25 cellular contexts compared by ENCODE assay signal in the genomic region with DNA sequence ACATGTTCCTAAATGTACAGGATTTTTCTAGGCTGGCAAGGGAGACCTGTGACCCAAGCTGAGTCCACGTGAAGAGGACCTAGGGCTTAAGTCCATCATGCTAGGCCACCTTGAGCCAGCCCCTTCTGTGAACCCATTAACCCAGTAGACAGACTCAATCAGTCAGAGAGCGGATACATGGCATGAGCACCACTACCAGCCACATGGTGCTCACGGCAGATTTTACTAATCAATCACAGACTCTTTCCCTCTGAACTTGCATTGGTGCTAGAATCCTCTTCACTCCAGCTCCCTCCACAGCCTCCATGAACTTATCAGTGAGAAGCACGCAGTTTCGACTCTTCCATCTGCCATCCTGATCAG. TPM values are rescaled to one million over a fixed set of nuclear protein-coding genes. Genes with fewer than 3 reads are reported as not detected.
DNase-seq lines count a peak whose midpoint lies in the region; ATAC-seq, FAIRE-seq and TF ChIP-seq lines count a peak whose summit lies in the region.
"Had no signal": no experiment of that assay in that cellular context is flagged by ENCODE, and none has a peak within 500 bp of the region (broad histone marks: within the 10 kb centered on the region; RNA-seq: fewer than 3 reads in every experiment).

No MANE protein-coding gene starts in this region.

- H3K27ac Mint-ChIP-seq in Calu3 (ENCODE audit: unreplicated experiment) = peak overlapping the region; percentile 16
- H3K27ac Mint-ChIP-seq in natural killer cell = peak overlapping the region in 1 of 2 donors; percentile 66
- no peak overlapping the region for H3K27ac Mint-ChIP-seq in T-helper 17 cell
- H3K27ac Mint-ChIP-seq in chondrocyte (ENCODE audit: unreplicated experiment) = no peak overlapping the region

- ATAC-seq in K562 (peak; percentile 32), natural killer cell (no peak), T-helper 17 cell (no peak)
- ATAC-seq: pancreas had no signal

- H3K4me3 Mint-ChIP-seq in Calu3 (ENCODE audit: low read depth, unreplicated experiment) = no peak overlapping the region
- H3K4me3 Mint-ChIP-seq in natural killer cell = peak overlapping the region; percentile 4
- H3K4me3 Mint-ChIP-seq in T-helper 17 cell = no peak overlapping the region
- H3K4me3 Mint-ChIP-seq in chondrocyte (ENCODE audit: unreplicated experiment) = no peak overlapping the region
- H3K4me3 Mint-ChIP-seq: CD4-positive, alpha-beta memory T cell; memory B cell had no signal

- peak; percentile 35 for FAIRE-seq in K562 (lab: Jason Lieb, UNC)
- FAIRE-seq: GM19239, pancreas had no signal

- H4K20me1 ChIP-seq in K562 (replicated peaks; ENCODE audit: control insufficient read depth, insufficient read depth, low read length) = peaks cover 8% of the 10 kb centered on the region

- POLR2A ChIA-PET in K562 (lab: Yijun Ruan, JAX) = interaction anchor here (1.6 kb wide), 1 partner anchor 9 kb away, joined by 9 read pairs; a partner anchor contains a TSS

- H3K27me3 ChIP-seq in K562 (ENCODE audit: control insufficient read depth in 2 of 2, insufficient read depth in 2 of 2, low read length in 2 of 2) = peaks cover 5 to 6% of the 10 kb centered on the region in 2 experiments; a peak in 2 of 5 replicates
- H3K27me3 ChIP-seq: pancreas, right atrium auricular region, vagina had no signal

- no peak for TF ChIP-seq POLR2A in K562 (conservative IDR thresholded peaks at IDR 0.05)

- in situ Hi-C loops in K562 (cut with MboI) = no loop called here

- CTCF ChIA-PET in Calu3 (lab: Charles Lee) = no interaction called here
- CTCF ChIA-PET in K562 (lab: Yijun Ruan, JAX; ENCODE audit: low intra/inter-chr PET ratio) = no interaction called here

- TF ChIP-seq CTCF in Calu3 (IDR thresholded peaks at IDR 0.05; ENCODE audit: unreplicated experiment) (no peak), K562 (IDR thresholded peaks at IDR 0.05 in 2 of 3, conservative IDR thresholded peaks at IDR 0.05 in 1 of 3; ENCODE audit: insufficient read depth in 2 of 3, low read depth in 1 of 3, low read length in 3 of 3) (no peak), natural killer cell (IDR thresholded peaks at IDR 0.05) (no peak), chondrocyte (IDR thresholded peaks at IDR 0.05) (no peak)

- H3K4me1 Mint-ChIP-seq in Calu3 (ENCODE audit: low read depth, unreplicated experiment) = peaks cover 39% of the 10 kb centered on the region
- H3K4me1 Mint-ChIP-seq in natural killer cell = peaks cover 22 to 30% of the 10 kb centered on the region in 2 donors
- H3K4me1 Mint-ChIP-seq in T-helper 17 cell = peaks cover 7% of the 10 kb centered on the region
- H3K4me1 Mint-ChIP-seq in chondrocyte (ENCODE audit: low read depth) = peaks cover 5% of the 10 kb centered on the region

- BruUV-seq in Calu3 (replicated peaks; lab: Mats Ljungman, UMichigan) = no TSS peak
- BruUV-seq in K562 (replicated peaks; lab: Mats Ljungman, UMichigan) = no TSS peak

- DNase-seq in AG08395 (ENCODE audit: low spot score) (peak; percentile 12), Calu3 (no peak), K562 (ENCODE audit: extremely low read depth in 1 of 4, low spot score in 3 of 4) (peak in 1 of 4 experiments; percentile 23), natural killer cell (no peak), midbrain (lab: John Stamatoyannopoulos, UW) (no peak), T-helper 17 cell (no peak), chondrocyte (ENCODE audit: low spot score) (no peak), GM19238 (ENCODE audit: insufficient read length, low spot score) (no peak)
- DNase-seq: amniotic stem cell; CD4-positive, alpha-beta memory T cell; cortex of kidney; DMS53; GOT3; head of caudate nucleus; Karpas-422; NCI-H1694 treated with DMSO at 0.1 percent for 48 hours; NCI-H526 treated with DMSO at 0.1 percent for 48 hours; pancreas; T-helper 9 cell had no signal

- no peaks in the 10 kb centered on the region for H3K9me1 ChIP-seq in K562 (ENCODE audit: control insufficient read depth, insufficient read depth, low read length)

- H3K36me3 ChIP-seq in K562 (ENCODE audit: control insufficient read depth, insufficient read depth, low read length) = peaks cover 17% of the 10 kb centered on the region; the same call in 1 of the 3 replicates

- H3K9me3 Mint-ChIP-seq in Calu3 (ENCODE audit: low read depth, unreplicated experiment) (no peaks in the 10 kb centered on the region), natural killer cell (no peaks in the 10 kb centered on the region), chondrocyte (ENCODE audit: low read depth) (no peaks in the 10 kb centered on the region)
- H3K9me3 Mint-ChIP-seq: CD4-positive, alpha-beta memory T cell; memory B cell; naive thymus-derived CD4-positive, alpha-beta T cell had no signal

- peaks cover 8 to 18% of the 10 kb centered on the region in 2 experiments; a peak in 3 of 5 replicates for H3K4me1 ChIP-seq in K562 (replicated peaks in 1 of 2; ENCODE audit: control insufficient read depth in 2 of 2, insufficient read depth in 2 of 2, low read length in 2 of 2)
- H3K4me1 ChIP-seq: vagina had no signal

- intact Hi-C loops in Calu3 (cut with micrococcal nuclease; ENCODE audit: unreplicated experiment) = no loop called here
- intact Hi-C loops in K562 (cut with micrococcal nuclease) = no loop called here
- intact Hi-C loops in natural killer cell (cut with micrococcal nuclease) = no loop called here

- H2AFZ ChIP-seq in K562 (ENCODE audit: low read depth, low read length) = no peak overlapping the region

- no peak overlapping the region for H3K4me2 ChIP-seq in K562 (ENCODE audit: insufficient read depth, low read length)

- H3K27ac ChIP-seq in K562 (ENCODE audit: extremely low read depth, low read depth, low read length) = no peak overlapping the region
- H3K27ac ChIP-seq: pancreas, right atrium auricular region, SK-N-MC, vagina had no signal

- H3K4me3 ChIP-seq in K562 = no peak overlapping the region
- H3K4me3 ChIP-seq: pancreas, right atrium auricular region, SK-N-MC, vagina had no signal

- TF ChIP-seq EP300 in K562 (IDR thresholded peaks at IDR 0.05; ENCODE audit: low read length) = no peak

- H3K79me2 ChIP-seq in K562 (ENCODE audit: control insufficient read depth, insufficient read depth, low read length) = no peaks in the 10 kb centered on the region

- 4% methylated on average over 5 of the region's 5 CpGs for WGBS in K562 (ENCODE audit: insufficient coverage, low coverage, missing lambda C conversion rate)

- H3K9me3 ChIP-seq in K562 (replicated peaks; ENCODE audit: control insufficient read depth, insufficient read depth, low read depth, low read length) = no peaks in the 10 kb centered on the region
- no peaks in the 10 kb centered on the region for H3K9me3 ChIP-seq in T-helper 17 cell (ENCODE audit: control insufficient read depth, low read length, poor library complexity, severe bottlenecking)
- H3K9me3 ChIP-seq: pancreas, right atrium auricular region, vagina had no signal

- no peak for TF ChIP-seq RAD21 in K562 (CRISPR knock-in tag; conservative IDR thresholded peaks at IDR 0.05 in 1 of 2, IDR thresholded peaks at IDR 0.05 in 1 of 2)

- no peak overlapping the region; a peak in 1 of 4 replicates for H3K9ac ChIP-seq in K562 (ENCODE audit: insufficient read depth in 1 of 2, low read depth in 2 of 2, low read length in 2 of 2)

- H3K36me3 Mint-ChIP-seq in Calu3 (ENCODE audit: insufficient read depth, unreplicated experiment) (peaks cover 27% of the 10 kb centered on the region), natural killer cell (no peaks in the 10 kb centered on the region), T-helper 17 cell (ENCODE audit: low read depth) (no peaks in the 10 kb centered on the region), chondrocyte (ENCODE audit: low read depth) (peaks cover 7% of the 10 kb centered on the region)
- H3K36me3 Mint-ChIP-seq: CD4-positive, alpha-beta memory T cell had no signal

- peaks cover 19% of the 10 kb centered on the region for H3K27me3 Mint-ChIP-seq in Calu3 (ENCODE audit: unreplicated experiment)
- H3K27me3 Mint-ChIP-seq in natural killer cell (ENCODE audit: low read depth in 2 of 2) = peaks cover 4 to 6% of the 10 kb centered on the region in 2 donors
- H3K27me3 Mint-ChIP-seq in T-helper 17 cell = peaks cover 21% of the 10 kb centered on the region
- no peaks in the 10 kb centered on the region for H3K27me3 Mint-ChIP-seq in chondrocyte (ENCODE audit: low read depth)

RNA-seq across cellular contexts. Expression of a gene that starts 9.0 kb away (rescaled TPM):
- total RNA-seq in Calu3 (2022) = 20.7 and 28.5 TPM in 2 replicates
- total RNA-seq in K562 (2011; cell fraction: chromatin; rRNA removed; ENCODE audit: low replicate concordance) = 4.2 and 14.8 TPM in 2 replicates
- 14.1 and 15.7 TPM in 2 replicates for total RNA-seq in K562 (2011; cell fraction: nucleolus; rRNA removed)
- 6.2 and 8.2 TPM in 2 replicates for total RNA-seq in K562 (2011; cell fraction: nucleoplasm; rRNA removed)
- total RNA-seq in K562 (2014; rRNA removed) = 6.2 and 8.0 TPM in 2 replicates
- total RNA-seq in K562 (2014; rRNA removed; fragmentation: Illumina TruSeq; extraction: Trizol) = 1.3 and 1.5 TPM in 2 replicates
- 3.0 and 3.5 TPM in 2 replicates for total RNA-seq in K562 (2015; rRNA removed; fragmentation: Illumina TruSeq; extraction: Trizol)
- total RNA-seq in K562 (2021) = 8.9 and 12.4 TPM in 2 replicates
- 2.2 and 2.5 TPM in 2 replicates for polyA plus RNA-seq in K562 (2011; rRNA removed)
- polyA plus RNA-seq in K562 (2011; cell fraction: cytosol; rRNA removed) = 2.8 and 8.2 TPM in 2 replicates
- 6.7 and 12.1 TPM in 2 replicates for polyA plus RNA-seq in K562 (2011; cell fraction: nucleus; rRNA removed)
- 6.0 and 7.5 TPM in 2 replicates for polyA plus RNA-seq in K562 (2012)
- polyA plus RNA-seq in K562 (2014; fragmentation: Illumina TruSeq; extraction: Trizol) = 3.4 and 5.7 TPM in 2 replicates
- under 1 TPM; 0.03 to 0.17 TPM for polyA plus RNA-seq in K562 (2014; fragmentation: Nextera tagmentation; extraction: Ambion mirVana)
- 6.9 and 7.2 TPM in 2 replicates for polyA plus RNA-seq in K562 (2014; rRNA removed)
- 0.84 and 1.5 TPM in 2 replicates for polyA minus RNA-seq in K562 (2011; rRNA and poly(A)+ RNA removed)
- 2.2 and 4.1 TPM in 2 replicates for polyA minus RNA-seq in K562 (2011; cell fraction: cytosol; rRNA and poly(A)+ RNA removed)
- polyA minus RNA-seq in K562 (2011; cell fraction: nucleus; rRNA and poly(A)+ RNA removed) = 3.6 and 4.3 TPM in 2 replicates
- 1 to 10 TPM; 3.4 to 3.8 (median 3.5) TPM for total RNA-seq in natural killer cell
- 1 to 10 TPM; 2.1 to 2.5 TPM for total RNA-seq in T-helper 17 cell
- 14.2 to 16.0 TPM (median 15.7 TPM) in 3 replicates for total RNA-seq in chondrocyte

RNA-seq across cellular contexts. Expression of a gene that starts 45.8 kb away (rescaled TPM):
- total RNA-seq in Calu3 (2022) (14.3 and 17.3 TPM in 2 replicates), K562 (2014; rRNA removed) (46.7 and 52.0 TPM in 2 replicates), K562 (2014; rRNA removed; fragmentation: Illumina TruSeq; extraction: Trizol) (37.4 and 46.7 TPM in 2 replicates), K562 (2015; rRNA removed; fragmentation: Illumina TruSeq; extraction: Trizol) (22.9 and 23.4 TPM in 2 replicates), K562 (2021) (63.8 and 75.3 TPM in 2 replicates), natural killer cell (10 to 100 TPM; 68.1 to 81.3 (median 68.4) TPM), T-helper 17 cell (10 to 100 TPM; 38.7 to 39.3 TPM), chondrocyte (14.7 to 20.0 TPM (median 18.3 TPM) in 3 replicates)
- 50.2 and 69.6 TPM in 2 replicates for total RNA-seq in K562 (2011; cell fraction: chromatin; rRNA removed; ENCODE audit: low replicate concordance)
- 38.4 and 40.4 TPM in 2 replicates for total RNA-seq in K562 (2011; cell fraction: nucleolus; rRNA removed)
- total RNA-seq in K562 (2011; cell fraction: nucleoplasm; rRNA removed) = 52.1 and 86.9 TPM in 2 replicates
- polyA plus RNA-seq in K562 (2011; rRNA removed) (28.2 and 32.5 TPM in 2 replicates), K562 (2014; fragmentation: Illumina TruSeq; extraction: Trizol) (59.9 and 64.4 TPM in 2 replicates), K562 (2014; fragmentation: Nextera tagmentation; extraction: Ambion mirVana) (10 to 100 TPM; 10.8 to 14.3 TPM), K562 (2014; rRNA removed) (38.6 and 41.3 TPM in 2 replicates)
- 33.3 and 57.9 TPM in 2 replicates for polyA plus RNA-seq in K562 (2011; cell fraction: cytosol; rRNA removed)
- polyA plus RNA-seq in K562 (2011; cell fraction: nucleus; rRNA removed) = 25.5 and 39.5 TPM in 2 replicates
- polyA plus RNA-seq in K562 (2012) = 29.2 and 33.2 TPM in 2 replicates
- 22.2 and 28.8 TPM in 2 replicates for polyA minus RNA-seq in K562 (2011; rRNA and poly(A)+ RNA removed)
- 40.8 and 46.0 TPM in 2 replicates for polyA minus RNA-seq in K562 (2011; cell fraction: cytosol; rRNA and poly(A)+ RNA removed)
- 10.2 and 14.4 TPM in 2 replicates for polyA minus RNA-seq in K562 (2011; cell fraction: nucleus; rRNA and poly(A)+ RNA removed)
